ENCODE assay signal across 22 cellular contexts in genomic region chr11:32987851-32988250, GRCh38. TPM values are rescaled to one million over a fixed set of nuclear protein-coding genes. Genes with fewer than 3 reads are reported as not detected.
A peak's percentile ranks its signal among the peaks of the same experiment; 100 is the strongest.
DNase-seq lines count a peak whose midpoint lies in the region; ATAC-seq, FAIRE-seq and TF ChIP-seq lines count a peak whose summit lies in the region.
"Had no signal": no experiment of that assay in that cellular context is flagged by ENCODE, and none has a peak within 500 bp of the region (broad histone marks: within the 10 kb centered on the region; RNA-seq: fewer than 3 reads in every experiment).

No MANE protein-coding gene starts in this region.

- WGBS in K562 (ENCODE audit: insufficient coverage, low coverage, missing lambda C conversion rate) = 17% methylated on average over 8 of the region's 8 CpGs
- WGBS in mesendoderm (ENCODE audit: extremely low coverage, insufficient coverage, low lambda C conversion rate) = no CpG with 5 or more reads among the region's 8 CpGs
- 93% methylated on average over 8 of the region's 8 CpGs for WGBS in SK-N-SH (ENCODE audit: low lambda C conversion rate)

- no peak overlapping the region for H3K4me2 ChIP-seq in K562 (ENCODE audit: insufficient read depth, low read length)
- H3K4me2 ChIP-seq in mesendoderm (ENCODE audit: low read length) = no peak overlapping the region
- no peak overlapping the region for H3K4me2 ChIP-seq in SK-N-SH

- TF ChIP-seq RAD21 in K562 (CRISPR knock-in tag; conservative IDR thresholded peaks at IDR 0.05 in 1 of 2, IDR thresholded peaks at IDR 0.05 in 1 of 2) (no peak), SK-N-SH (IDR thresholded peaks at IDR 0.05; ENCODE audit: low read length) (no peak)

- H3F3A ChIP-seq in SK-N-SH (replicated peaks; ENCODE audit: insufficient read depth) = no peaks in the 10 kb centered on the region

- H2AFZ ChIP-seq in K562 (ENCODE audit: low read depth, low read length) = no peak overlapping the region
- H2AFZ ChIP-seq in SK-N-SH (ENCODE audit: low read depth) = no peak overlapping the region

- no peak overlapping the region for H4K8ac ChIP-seq in mesendoderm (ENCODE audit: low read depth, low read length)

- FAIRE-seq in K562 (lab: Jason Lieb, UNC) = no peak
- FAIRE-seq: GM12878, GM19239, HTR-8/SVneo, RCC 7860 had no signal

- H3K36me3 Mint-ChIP-seq in activated naive CD4-positive, alpha-beta T cell treated with anti-CD3 and anti-CD28 coated beads, Interleukin-2, amount 50 U/mL, for 24 hours = peaks cover 6% of the 10 kb centered on the region
- peaks cover 9 to 13% of the 10 kb centered on the region in 2 donors for H3K36me3 Mint-ChIP-seq in activated naive CD4-positive, alpha-beta T cell treated with anti-CD3 and anti-CD28 coated beads, Interleukin-2, amount 50 U/mL, for 72 hours
- H3K36me3 Mint-ChIP-seq in type B pancreatic cell = no peaks in the 10 kb centered on the region

- H2AK5ac ChIP-seq in mesendoderm (ENCODE audit: low read length) = no peak overlapping the region

- H4K20me1 ChIP-seq in K562 (replicated peaks; ENCODE audit: control insufficient read depth, insufficient read depth, low read length) (no peaks in the 10 kb centered on the region), SK-N-SH (ENCODE audit: insufficient read depth) (no peaks in the 10 kb centered on the region)

- H3K79me2 ChIP-seq in K562 (ENCODE audit: control insufficient read depth, insufficient read depth, low read length) = no peaks in the 10 kb centered on the region
- no peaks in the 10 kb centered on the region for H3K79me2 ChIP-seq in mesendoderm (ENCODE audit: control insufficient read depth, insufficient read depth, low read length)
- H3K79me2 ChIP-seq in SK-N-SH (ENCODE audit: insufficient read depth) = no peaks in the 10 kb centered on the region

- H3K9me3 ChIP-seq in K562 (replicated peaks; ENCODE audit: control insufficient read depth, insufficient read depth, low read depth, low read length) (0 out of 2 replicates have a peak, but pooled peaks cover 2% of the 10 kb centered on the region), SK-N-SH (0 out of 2 replicates have a peak, but pooled peaks cover 3% of the 10 kb centered on the region)
- H3K9me3 ChIP-seq: BE2C had no signal

- H2BK15ac ChIP-seq in mesendoderm (replicated peaks; ENCODE audit: low read depth) = no peak overlapping the region

- 0 out of 4 replicates have a peak overlapping the region, but pooled peaks of 1 of the 2 experiments have one; percentile 8 for H3K9ac ChIP-seq in K562 (ENCODE audit: insufficient read depth in 1 of 2, low read depth in 2 of 2, low read length in 2 of 2)
- no peak overlapping the region for H3K9ac ChIP-seq in mesendoderm (ENCODE audit: low read length)
- H3K9ac ChIP-seq in SK-N-SH = no peak overlapping the region

- H3K56ac ChIP-seq in mesendoderm (ENCODE audit: low read length) = no peak overlapping the region

- H4K5ac ChIP-seq in mesendoderm (ENCODE audit: low read length) = no peak overlapping the region

- H3K4me1 Mint-ChIP-seq in activated naive CD4-positive, alpha-beta T cell treated with anti-CD3 and anti-CD28 coated beads, Interleukin-2, amount 50 U/mL, for 24 hours = no peaks in the 10 kb centered on the region
- no peaks in the 10 kb centered on the region for H3K4me1 Mint-ChIP-seq in type B pancreatic cell (ENCODE audit: unreplicated experiment)

- TF ChIP-seq EP300 in K562 (IDR thresholded peaks at IDR 0.05; ENCODE audit: low read length) (no peak), SK-N-SH (IDR thresholded peaks at IDR 0.05; ENCODE audit: borderline replicate concordance in 1 of 2, low read depth in 1 of 2, low read length in 1 of 2) (no peak)

- intact Hi-C loops in K562 (cut with micrococcal nuclease) = no loop called here

- H3K4me3 Mint-ChIP-seq in activated naive CD4-positive, alpha-beta T cell treated with anti-CD3 and anti-CD28 coated beads, Interleukin-2, amount 50 U/mL, for 24 hours = no peak overlapping the region
- no peak overlapping the region for H3K4me3 Mint-ChIP-seq in type B pancreatic cell
- H3K4me3 Mint-ChIP-seq: CD4-positive, alpha-beta T cell had no signal

- ATAC-seq in activated naive CD4-positive, alpha-beta T cell treated with anti-CD3 and anti-CD28 coated beads, Interleukin-2, amount 50 U/mL, for 72 hours = no peak
- peak; percentile 57 for ATAC-seq in K562
- ATAC-seq: GM12878 had no signal

- H3K27me3 ChIP-seq in K562 (ENCODE audit: control insufficient read depth in 2 of 2, insufficient read depth in 2 of 2, low read length in 2 of 2) (no peaks in the 10 kb centered on the region), mesendoderm (ENCODE audit: insufficient read depth, low read length, poor library complexity) (no peaks in the 10 kb centered on the region), SK-N-SH (ENCODE audit: insufficient read depth) (no peaks in the 10 kb centered on the region)
- H3K27me3 ChIP-seq: BE2C had no signal

- H2BK120ac ChIP-seq in mesendoderm (ENCODE audit: low read depth, low read length) = no peak overlapping the region

- H3K18ac ChIP-seq in mesendoderm (ENCODE audit: low read length) = no peak overlapping the region

- TF ChIP-seq CTCF in K562 (IDR thresholded peaks at IDR 0.05 in 2 of 3, conservative IDR thresholded peaks at IDR 0.05 in 1 of 3; ENCODE audit: insufficient read depth in 2 of 3, low read depth in 1 of 3, low read length in 3 of 3) (no peak), type B pancreatic cell (conservative IDR thresholded peaks at IDR 0.05) (no peak), SK-N-SH (IDR thresholded peaks at IDR 0.05) (no peak)

- no peak for TF ChIP-seq POLR2A in K562 (conservative IDR thresholded peaks at IDR 0.05)

- H3K9me3 Mint-ChIP-seq in activated naive CD4-positive, alpha-beta T cell treated with anti-CD3 and anti-CD28 coated beads, Interleukin-2, amount 50 U/mL, for 24 hours = peaks cover 7% of the 10 kb centered on the region
- peaks cover 8 to 9% of the 10 kb centered on the region in 2 donors for H3K9me3 Mint-ChIP-seq in activated naive CD4-positive, alpha-beta T cell treated with anti-CD3 and anti-CD28 coated beads, Interleukin-2, amount 50 U/mL, for 72 hours
- H3K9me3 Mint-ChIP-seq in type B pancreatic cell = peaks cover 5% of the 10 kb centered on the region

- H3K4me3 ChIP-seq in K562 (no peak overlapping the region), mesendoderm (ENCODE audit: low read length) (no peak overlapping the region), SK-N-SH (ENCODE audit: low read depth in 2 of 2, low read length in 1 of 2) (no peak overlapping the region)
- H3K4me3 ChIP-seq: GM12878 had no signal

- H3K4me1 ChIP-seq in K562 (replicated peaks in 1 of 2; ENCODE audit: control insufficient read depth in 2 of 2, insufficient read depth in 2 of 2, low read length in 2 of 2) (peaks cover 0 to 2% of the 10 kb centered on the region in 2 experiments; a peak in 1 of 5 replicates), mesendoderm (ENCODE audit: control insufficient read depth, low read depth, low read length) (no peaks in the 10 kb centered on the region), SK-N-SH (ENCODE audit: control insufficient read depth in 1 of 2, insufficient read depth in 2 of 2, low read depth in 1 of 2, low read length in 1 of 2) (no peaks in the 10 kb centered on the region)
- H3K4me1 ChIP-seq: BE2C had no signal

- no peaks in the 10 kb centered on the region for H3K9me2 ChIP-seq in SK-N-SH

- H3K27ac ChIP-seq in K562 (ENCODE audit: extremely low read depth, low read depth, low read length) (no peak overlapping the region), mesendoderm (ENCODE audit: low read depth, low read length) (no peak overlapping the region), SK-N-SH (ENCODE audit: low read depth in 2 of 2, low read length in 1 of 2) (no peak overlapping the region)

- H3K27me3 Mint-ChIP-seq in activated naive CD4-positive, alpha-beta T cell treated with anti-CD3 and anti-CD28 coated beads, Interleukin-2, amount 50 U/mL, for 24 hours = no peaks in the 10 kb centered on the region
- H3K27me3 Mint-ChIP-seq in type B pancreatic cell = no peaks in the 10 kb centered on the region
- H3K27me3 Mint-ChIP-seq: CD4-positive, alpha-beta T cell had no signal

- H3K4ac ChIP-seq in mesendoderm (ENCODE audit: low read depth, low read length) = no peak overlapping the region

- in situ Hi-C loops in K562 (cut with MboI) = no loop called here

- no peak overlapping the region for H2BK5ac ChIP-seq in mesendoderm (ENCODE audit: low read length)

- H3K79me1 ChIP-seq in mesendoderm (ENCODE audit: low read length) = no peaks in the 10 kb centered on the region

- H3K36me3 ChIP-seq in K562 (ENCODE audit: control insufficient read depth, insufficient read depth, low read length) (no peaks in the 10 kb centered on the region), mesendoderm (ENCODE audit: control insufficient read depth, insufficient read depth, low read length) (no peaks in the 10 kb centered on the region), SK-N-SH (replicated peaks in 1 of 2; ENCODE audit: control insufficient read depth in 1 of 2, insufficient read depth in 2 of 2, low read length in 1 of 2) (no peaks in the 10 kb centered on the region)
- H3K36me3 ChIP-seq: BE2C had no signal

- no TSS peak for BruUV-seq in K562 (replicated peaks; lab: Mats Ljungman, UMichigan)

- H3K27ac Mint-ChIP-seq in activated naive CD4-positive, alpha-beta T cell treated with anti-CD3 and anti-CD28 coated beads, Interleukin-2, amount 50 U/mL, for 24 hours = peak overlapping the region; percentile 55
- H3K27ac Mint-ChIP-seq in activated naive CD4-positive, alpha-beta T cell treated with anti-CD3 and anti-CD28 coated beads, Interleukin-2, amount 50 U/mL, for 72 hours = no peak overlapping the region
- H3K27ac Mint-ChIP-seq in type B pancreatic cell = peak overlapping the region; percentile 72
- H3K27ac Mint-ChIP-seq: CD4-positive, alpha-beta T cell had no signal

- H3K23ac ChIP-seq in mesendoderm (ENCODE audit: low read length) = no peak overlapping the region

- CTCF ChIA-PET in K562 (lab: Yijun Ruan, JAX; ENCODE audit: low intra/inter-chr PET ratio) (no interaction called here), SK-N-SH (lab: Yijun Ruan, JAX) (interaction anchor here (0.9 to 1.3 kb wide), 2 partner anchors 13 to 78 kb away, joined by 3 to 4 read pairs; no protein-coding TSS in a partner anchor)

- POLR2A ChIA-PET in K562 (lab: Yijun Ruan, JAX) (interaction anchor here (1.0 kb wide), 1 partner anchor 10 kb away, joined by 3 read pairs; no protein-coding TSS in a partner anchor), SK-N-SH (lab: Yijun Ruan, JAX) (no interaction called here)

- DNase-seq in activated naive CD4-positive, alpha-beta T cell treated with anti-CD3 and anti-CD28 coated beads, Interleukin-2, amount 50 U/mL, for 72 hours (ENCODE audit: low spot score in 2 of 2) = no peak
- DNase-seq in K562 (ENCODE audit: extremely low read depth in 1 of 4, low spot score in 3 of 4) = no peak
- DNase-seq in mesendoderm = peak; percentile 31
- DNase-seq in type B pancreatic cell (ENCODE audit: extremely low spot score, unreplicated experiment) = no peak
- no peak for DNase-seq in NCI-H2227 (lab: John Stamatoyannopoulos, UW; ENCODE audit: unreplicated experiment)
- no peak for DNase-seq in SK-N-SH
- DNase-seq in activated T-cell treated with anti-CD3 and anti-CD28 coated beads for 4 hours = no peak
- DNase-seq: BE2C; CD4-positive, alpha-beta T cell; DMS153; HCEC 1CT; MV-4-11; NCI-H187; NCI-H345; NCI-H69; NK-92 treated with Interleukin-12 subunit alpha and Interleukin-12 subunit beta, amount 100 ng/mL, for 24 hours; Right ventricle myocardium superior had no signal

- no peaks in the 10 kb centered on the region for H3K9me1 ChIP-seq in K562 (ENCODE audit: control insufficient read depth, insufficient read depth, low read length)

RNA-seq across cellular contexts. Expression of gene DEPDC7, which starts 27.8 kb away (rescaled TPM):
- 1 to 10 TPM in 1 of 2 donors, under 1 TPM in 1; 0.47 to 5.5 TPM for total RNA-seq in activated naive CD4-positive, alpha-beta T cell treated with anti-CD3 and anti-CD28 coated beads, Interleukin-2, amount 50 U/mL, for 72 hours
- 16.3 and 28.3 TPM in 2 replicates for total RNA-seq in K562 (2011; cell fraction: chromatin; rRNA removed; ENCODE audit: low replicate concordance)
- total RNA-seq in K562 (2011; cell fraction: nucleolus; rRNA removed) = 7.8 and 9.7 TPM in 2 replicates
- total RNA-seq in K562 (2011; cell fraction: nucleoplasm; rRNA removed) = 16.7 and 18.7 TPM in 2 replicates
- total RNA-seq in K562 (2014; rRNA removed) (8.4 and 10.3 TPM in 2 replicates), K562 (2014; rRNA removed; fragmentation: Illumina TruSeq; extraction: Trizol) (13.8 and 13.9 TPM in 2 replicates), K562 (2015; rRNA removed; fragmentation: Illumina TruSeq; extraction: Trizol) (13.8 and 15.5 TPM in 2 replicates), K562 (2021) (9.4 and 9.5 TPM in 2 replicates), type B pancreatic cell (ENCODE audit: low replicate concordance) (3.7 and 6.6 TPM in 2 replicates)
- polyA plus RNA-seq in K562 (2011; rRNA removed) (14.5 and 19.9 TPM in 2 replicates), K562 (2014; fragmentation: Illumina TruSeq; extraction: Trizol) (12.7 and 15.7 TPM in 2 replicates), K562 (2014; fragmentation: Nextera tagmentation; extraction: Ambion mirVana) (1 to 10 TPM; 5.4 to 8.1 TPM), K562 (2014; rRNA removed) (12.0 and 13.8 TPM in 2 replicates), SK-N-SH (2012; rRNA removed) (9.7 and 14.2 TPM in 2 replicates)
- 3.4 and 6.0 TPM in 2 replicates for polyA plus RNA-seq in K562 (2011; cell fraction: cytosol; rRNA removed)
- polyA plus RNA-seq in K562 (2011; cell fraction: nucleus; rRNA removed) = 12.6 and 16.7 TPM in 2 replicates
- 5.3 and 7.0 TPM in 2 replicates for polyA plus RNA-seq in K562 (2012)
- 13.2 and 14.0 TPM in 2 replicates for polyA minus RNA-seq in K562 (2011; rRNA and poly(A)+ RNA removed)
- 4.3 and 5.2 TPM in 2 replicates for polyA minus RNA-seq in K562 (2011; cell fraction: cytosol; rRNA and poly(A)+ RNA removed)
- polyA minus RNA-seq in K562 (2011; cell fraction: nucleus; rRNA and poly(A)+ RNA removed) = 11.3 and 13.6 TPM in 2 replicates
- polyA plus RNA-seq in mesendoderm (2013, experiment 1 of 2) = 3.2 TPM
- 3.3 TPM for polyA plus RNA-seq in mesendoderm (2013, experiment 2 of 2)
- polyA plus RNA-seq in SK-N-SH (2012; cell fraction: cytosol; rRNA removed) = 11.2 and 11.5 TPM in 2 replicates
- polyA plus RNA-seq in SK-N-SH (2012; cell fraction: nucleus; rRNA removed) = 13.7 and 30.5 TPM in 2 replicates

RNA-seq across cellular contexts. Expression of gene TCP11L1, which starts 51.5 kb away (rescaled TPM):
- total RNA-seq in activated naive CD4-positive, alpha-beta T cell treated with anti-CD3 and anti-CD28 coated beads, Interleukin-2, amount 50 U/mL, for 72 hours = 10 to 100 TPM in 1 of 2 donors, 1 to 10 TPM in 1; 8.9 to 14.2 TPM
- 15.7 and 21.6 TPM in 2 replicates for total RNA-seq in K562 (2011; cell fraction: chromatin; rRNA removed; ENCODE audit: low replicate concordance)
- total RNA-seq in K562 (2011; cell fraction: nucleolus; rRNA removed) = 8.2 and 9.9 TPM in 2 replicates
- 15.8 and 19.5 TPM in 2 replicates for total RNA-seq in K562 (2011; cell fraction: nucleoplasm; rRNA removed)
- total RNA-seq in K562 (2014; rRNA removed) = 5.8 and 15.3 TPM in 2 replicates
- 6.2 and 6.4 TPM in 2 replicates for total RNA-seq in K562 (2014; rRNA removed; fragmentation: Illumina TruSeq; extraction: Trizol)
- total RNA-seq in K562 (2015; rRNA removed; fragmentation: Illumina TruSeq; extraction: Trizol) = 4.5 and 4.7 TPM in 2 replicates
- 8.1 and 8.9 TPM in 2 replicates for total RNA-seq in K562 (2021)
- 5.8 and 6.1 TPM in 2 replicates for polyA plus RNA-seq in K562 (2011; rRNA removed)
- 4.6 and 6.3 TPM in 2 replicates for polyA plus RNA-seq in K562 (2011; cell fraction: cytosol; rRNA removed)
- 4.9 and 5.8 TPM in 2 replicates for polyA plus RNA-seq in K562 (2011; cell fraction: nucleus; rRNA removed)
- polyA plus RNA-seq in K562 (2012) = 2.4 and 3.6 TPM in 2 replicates
- polyA plus RNA-seq in K562 (2014; fragmentation: Illumina TruSeq; extraction: Trizol) = 4.5 and 5.4 TPM in 2 replicates
- 1 to 10 TPM; 1.6 TPM for polyA plus RNA-seq in K562 (2014; fragmentation: Nextera tagmentation; extraction: Ambion mirVana)
- polyA plus RNA-seq in K562 (2014; rRNA removed) = 4.1 and 4.3 TPM in 2 replicates
- polyA minus RNA-seq in K562 (2011; rRNA and poly(A)+ RNA removed) = 17.5 and 18.7 TPM in 2 replicates
- 8.2 and 9.4 TPM in 2 replicates for polyA minus RNA-seq in K562 (2011; cell fraction: cytosol; rRNA and poly(A)+ RNA removed)
- 5.0 and 10.7 TPM in 2 replicates for polyA minus RNA-seq in K562 (2011; cell fraction: nucleus; rRNA and poly(A)+ RNA removed)
- 7.3 TPM for polyA plus RNA-seq in mesendoderm (2013, experiment 1 of 2)
- polyA plus RNA-seq in mesendoderm (2013, experiment 2 of 2) = 7.6 TPM
- 15.5 and 17.0 TPM in 2 replicates for total RNA-seq in type B pancreatic cell (ENCODE audit: low replicate concordance)
- polyA plus RNA-seq in SK-N-SH (2012; rRNA removed) = 12.7 and 15.1 TPM in 2 replicates
- polyA plus RNA-seq in SK-N-SH (2012; cell fraction: cytosol; rRNA removed) = 13.1 and 13.2 TPM in 2 replicates
- 15.3 and 17.0 TPM in 2 replicates for polyA plus RNA-seq in SK-N-SH (2012; cell fraction: nucleus; rRNA removed)

Comparison
In these comparisons a context has a peak if more than half of its experiments do, and no peak if none do; other contexts are left out.
1. H3K27ac Mint-ChIP-seq: peak in activated naive CD4-positive, alpha-beta T cell treated with anti-CD3 and anti-CD28 coated beads, Interleukin-2, amount 50 U/mL, for 24 hours (single experiment) and type B pancreatic cell (single experiment); none in activated naive CD4-positive, alpha-beta T cell treated with anti-CD3 and anti-CD28 coated beads, Interleukin-2, amount 50 U/mL, for 72 hours (0 of 2).